ENCODE assay signal across 21 cellular contexts in genomic region chr10:104128214-104128613, GRCh38. TPM values are rescaled to one million over a fixed set of nuclear protein-coding genes. Genes with fewer than 3 reads are reported as not detected.
DNase-seq lines count a peak whose midpoint lies in the region; ATAC-seq and TF ChIP-seq lines count a peak whose summit lies in the region.
"Had no signal": no experiment of that assay in that cellular context is flagged by ENCODE, and none has a peak within 500 bp of the region (broad histone marks: within the 10 kb centered on the region; RNA-seq: fewer than 3 reads in every experiment).

No MANE protein-coding gene starts in this region.

- H3K9me2 ChIP-seq in HCT116 (ENCODE audit: insufficient read depth): no peaks in the 10 kb centered on the region

- no peak overlapping the region for H3K27ac ChIP-seq in HCT116 (ENCODE audit: low read depth, low read length)
- no peak overlapping the region for H3K27ac ChIP-seq in right atrium auricular region
- H3K27ac ChIP-seq: coronary artery, esophagus squamous epithelium, psoas muscle, SJCRH30, skin epidermis had no signal

- peak; percentile 4 for DNase-seq in AG08396 (ENCODE audit: low spot score)
- no peak for DNase-seq in HCT116 (ENCODE audit: low read depth, low spot score)
- peak; percentile 17 for DNase-seq in adipocyte (ENCODE audit: low read depth)
- peak; percentile 37 for DNase-seq in fibroblast of the aortic adventitia (ENCODE audit: low read depth)
- DNase-seq in right atrium auricular region (ENCODE audit: low spot score): no peak
- DNase-seq in T-helper 17 cell: no peak
- no peak for DNase-seq in activated CD4-positive, alpha-beta T cell treated with anti-CD3 and anti-CD28 coated beads for 48 hours
- DNase-seq: activated CD8-positive, alpha-beta memory T cell treated with anti-CD3 and anti-CD28 coated beads for 24 hours; activated gamma-delta T cell treated with Interleukin-2 at 50 U/mL for 16 hours; activated T-cell treated with anti-CD3 and anti-CD28 coated beads, Interleukin-2, amount 50 U/mL, for 1 hour; effector memory CD8-positive, alpha-beta T cell; esophagus squamous epithelium; KG1; NCI-H1436 treated with DMSO at 0.1 percent for 48 hours; psoas muscle had no signal

- RAD21 ChIA-PET in HCT116 (lab: Charles Lee; ENCODE audit: low non-redundant PET in 1 of 2, low total read pairs in 2 of 2, uncharacterized antibody in 2 of 2, unreplicated experiment in 2 of 2): interaction anchor here (0.6 to 1.3 kb wide), 3 partner anchors 79 to 240 kb away, joined by 3 to 6 read pairs (median 5); no protein-coding TSS in a partner anchor

- H3K4me3 ChIP-seq in HCT116 (replicated peaks in 1 of 2; ENCODE audit: low read depth in 1 of 2, low read length in 2 of 2) (no peak overlapping the region), adipocyte (ENCODE audit: low read length) (no peak overlapping the region), fibroblast of the aortic adventitia (ENCODE audit: low read depth, low read length) (no peak overlapping the region), right atrium auricular region (no peak overlapping the region)
- H3K4me3 ChIP-seq: coronary artery, esophagus squamous epithelium, psoas muscle, SJCRH30, skin epidermis had no signal

- H3K79me2 ChIP-seq in HCT116 (ENCODE audit: insufficient read depth, low read length): peaks cover 11% of the 10 kb centered on the region; the same call in 1 of the 2 replicates

- peak; percentile 30 for ATAC-seq in HCT116
- no peak for ATAC-seq in GM21423 (IDR thresholded peaks at IDR 0.05; ENCODE audit: unreplicated experiment)
- ATAC-seq in T-helper 17 cell: no peak
- ATAC-seq: psoas muscle had no signal

- H3K36me3 ChIP-seq in HCT116 (ENCODE audit: control insufficient read depth in 1 of 2, insufficient read depth in 2 of 2, low read length in 2 of 2): peaks cover 3 to 10% of the 10 kb centered on the region in 2 experiments; a peak in 2 of 4 replicates
- H3K36me3 ChIP-seq in adipocyte (ENCODE audit: control insufficient read depth, insufficient read depth, low read length, severe bottlenecking): no peaks in the 10 kb centered on the region
- no peaks in the 10 kb centered on the region for H3K36me3 ChIP-seq in right atrium auricular region
- H3K36me3 ChIP-seq: SJCRH30 had no signal

- H3K36me3 Mint-ChIP-seq in T-helper 17 cell (ENCODE audit: low read depth): peaks cover 2% of the 10 kb centered on the region

- peak overlapping the region; percentile 10; the same call in 1 of the 2 replicates for H3K4me2 ChIP-seq in HCT116 (ENCODE audit: low read length)

- H4K20me1 ChIP-seq in HCT116 (ENCODE audit: insufficient read depth): no peaks in the 10 kb centered on the region

- TF ChIP-seq RAD21 in HCT116 (IDR thresholded peaks at IDR 0.05; ENCODE audit: low read depth): no peak

- peaks cover 2% of the 10 kb centered on the region for H3K4me1 Mint-ChIP-seq in T-helper 17 cell

- H3K9ac ChIP-seq in HCT116 (ENCODE audit: low read length) (no peak overlapping the region), adipocyte (ENCODE audit: low read length) (no peak overlapping the region)

- no peak overlapping the region for H3K4me3 Mint-ChIP-seq in T-helper 17 cell
- H3K4me3 Mint-ChIP-seq: effector memory CD8-positive, alpha-beta T cell; type B pancreatic cell had no signal

- H3K27ac Mint-ChIP-seq in T-helper 17 cell: no peak overlapping the region
- H3K27ac Mint-ChIP-seq: effector memory CD8-positive, alpha-beta T cell; type B pancreatic cell had no signal

- intact Hi-C loops in HCT116 (cut with micrococcal nuclease): no loop called here

- no peaks in the 10 kb centered on the region for H3K9me3 ChIP-seq in HCT116 (ENCODE audit: control insufficient read depth in 1 of 2, insufficient read depth in 1 of 2, low read depth in 1 of 2, low read length in 2 of 2)
- H3K9me3 ChIP-seq in adipocyte (ENCODE audit: control insufficient read depth, low read length): no peaks in the 10 kb centered on the region
- H3K9me3 ChIP-seq in right atrium auricular region: no peaks in the 10 kb centered on the region
- no peaks in the 10 kb centered on the region for H3K9me3 ChIP-seq in T-helper 17 cell (ENCODE audit: control insufficient read depth, low read length, poor library complexity, severe bottlenecking)
- H3K9me3 ChIP-seq: esophagus squamous epithelium, psoas muscle, SJCRH30 had no signal

- BruUV-seq in HCT116 (replicated peaks; lab: Mats Ljungman, UMichigan): no TSS peak

- peaks cover 22% of the 10 kb centered on the region for H3K27me3 Mint-ChIP-seq in T-helper 17 cell

- TF ChIP-seq CTCF in HCT116 (IDR thresholded peaks at IDR 0.05 in 2 of 3, conservative IDR thresholded peaks at IDR 0.05 in 1 of 3; ENCODE audit: borderline replicate concordance in 1 of 3, insufficient read depth in 1 of 3, low read depth in 2 of 3, low read length in 2 of 3): no peak
- no peak for TF ChIP-seq CTCF in fibroblast of the aortic adventitia (IDR thresholded peaks at IDR 0.05; ENCODE audit: insufficient read depth, low read length)
- no peak for TF ChIP-seq CTCF in right atrium auricular region (IDR thresholded peaks at IDR 0.05)

- POLR2A ChIA-PET in HCT116 (lab: Charles Lee): no interaction called here

- H3K27me3 ChIP-seq in HCT116 (ENCODE audit: insufficient read depth, low read length): no peaks in the 10 kb centered on the region
- no peaks in the 10 kb centered on the region for H3K27me3 ChIP-seq in adipocyte (replicated peaks; ENCODE audit: control insufficient read depth, insufficient read depth, low read length)
- no peaks in the 10 kb centered on the region for H3K27me3 ChIP-seq in right atrium auricular region
- H3K27me3 ChIP-seq: esophagus squamous epithelium had no signal

- no peak overlapping the region for H2AFZ ChIP-seq in HCT116 (ENCODE audit: low read depth, low read length, poor library complexity, severe bottlenecking)

- TF ChIP-seq POLR2A in HCT116 (IDR thresholded peaks at IDR 0.05; ENCODE audit: borderline replicate concordance, extremely low read depth, insufficient read depth, insufficient read length): no peak

- CTCF ChIA-PET in HCT116 (lab: Charles Lee): interaction anchor here (1.7 to 5.3 kb wide), 3 partner anchors 12 to 146 kb away, joined by 4 to 44 read pairs (median 8); no protein-coding TSS in a partner anchor

- H3K4me1 ChIP-seq in HCT116 (ENCODE audit: control insufficient read depth in 1 of 2, insufficient read depth in 2 of 2, low read length in 2 of 2) (peaks cover 14 to 27% of the 10 kb centered on the region in 2 experiments), adipocyte (ENCODE audit: control insufficient read depth, insufficient read depth, low read length) (peaks cover 12% of the 10 kb centered on the region), right atrium auricular region (peaks cover 0 to 1% of the 10 kb centered on the region in 2 donors)
- H3K4me1 ChIP-seq: psoas muscle, SJCRH30 had no signal

TF ChIP-seq in HCT116, 20 proteins besides CTCF, POLR2A, EP300 and RAD21:
- no peak for TF ChIP-seq EZH2phosphoT487 (IDR thresholded peaks at IDR 0.05; ENCODE audit: borderline replicate concordance)
- TF ChIP-seq POLR2AphosphoS5 (IDR thresholded peaks at IDR 0.05; ENCODE audit: low read depth, low read length): peak; percentile 41; the same call in 1 of the 2 replicates
TF ChIP-seq in HCT116: peak in this region for 1.

RNA-seq across cellular contexts. Expression of gene SFR1, which starts 6.2 kb away (rescaled TPM):
- 38.5 TPM for total RNA-seq in HCT116 (2021; ENCODE audit: unreplicated experiment)
- polyA plus RNA-seq in HCT116 (2012): 7.0 and 14.5 TPM in 2 replicates
- 11.0 and 39.9 TPM in 2 replicates for total RNA-seq in fibroblast of the aortic adventitia (ENCODE audit: low replicate concordance)
- 1 to 10 TPM; 5.3 to 6.0 TPM for total RNA-seq in right atrium auricular region
- total RNA-seq in T-helper 17 cell: 10 to 100 TPM; 10.9 to 16.3 TPM

RNA-seq across cellular contexts. Expression of gene COL17A1, which starts 42.5 kb away (rescaled TPM):
- 3.5 TPM for total RNA-seq in HCT116 (2021; ENCODE audit: unreplicated experiment)
- 4.1 and 5.1 TPM in 2 replicates for polyA plus RNA-seq in HCT116 (2012)
- 2.0 and 2.3 TPM in 2 replicates for total RNA-seq in fibroblast of the aortic adventitia (ENCODE audit: low replicate concordance)
- total RNA-seq in right atrium auricular region: 1 to 10 TPM in 1 of 2 donors, under 1 TPM in 1; 0.26 to 6.2 TPM
- not detected for total RNA-seq in T-helper 17 cell
- total RNA-seq: SJCRH30; T-helper 1 cell treated with Interleukin-12 subunit alpha and Interleukin-12 subunit beta and Interleukin-4 antibody, amounts not matched to agents 30 ng/mL and 1 ng/mL, for 36 hours had no signal

Comparison
In these comparisons a context has a peak if more than half of its experiments do, and no peak if none do; other contexts are left out.
1. DNase-seq: peak in AG08396 (single experiment), adipocyte (single experiment) and fibroblast of the aortic adventitia (single experiment); none in HCT116 (single experiment), right atrium auricular region (single experiment), T-helper 17 cell (0 of 3) and activated CD4-positive, alpha-beta T cell treated with anti-CD3 and anti-CD28 coated beads for 48 hours (single experiment).